27 cellular contexts compared by ENCODE assay signal in genomic region chr5:131147258-131147657, GRCh38.
"Had no signal": no experiment of that assay in that cellular context is flagged by ENCODE, and none has a peak within 500 bp of the region (broad histone marks: within the 10 kb centered on the region; RNA-seq: fewer than 3 reads in every experiment).

No MANE protein-coding gene starts in this region.

- H3K4me1 ChIP-seq: adrenal gland, body of pancreas, esophagus squamous epithelium had no signal

- H3K36me3 ChIP-seq: adrenal gland, esophagus squamous epithelium had no signal

- H3K27me3 ChIP-seq: adrenal gland, body of pancreas, esophagus squamous epithelium had no signal

- H3K27ac ChIP-seq: adrenal gland, body of pancreas, esophagus squamous epithelium, VCaP had no signal

- ATAC-seq: activated CD8-positive, alpha-beta T cell treated with anti-CD3 and anti-CD28 coated beads for 36 hours; activated T-cell treated with anti-CD3 and anti-CD28 coated beads, Interleukin-2, amount 50 U/mL, for 4 hours; activated T-helper 17 cell treated with anti-CD3 and anti-CD28 coated beads, Interleukin-2, amount 50 U/mL, for 72 hours; body of pancreas; T-helper 17 cell; WTC11 had no signal

- DNase-seq: activated CD4-positive, alpha-beta T cell treated with anti-CD3 and anti-CD28 coated beads for 48 hours; activated CD4-positive, alpha-beta T cell treated with anti-CD3 and anti-CD28 coated beads, Interleukin-2, amount 50 U/mL, for 1 hour; activated CD4-positive, alpha-beta T cell treated with anti-CD3 and anti-CD28 coated beads, Interleukin-2, amount 50 U/mL, for 48 hours; activated CD8-positive, alpha-beta memory T cell treated with anti-CD3 and anti-CD28 coated beads for 24 hours; activated CD8-positive, alpha-beta T cell treated with anti-CD3 and anti-CD28 coated beads for 36 hours; activated effector memory CD4-positive, alpha-beta T cell treated with Interleukin-2 at 50 U/mL for 16 hours; activated gamma-delta T cell treated with Interleukin-2 at 50 U/mL for 16 hours; activated naive CD4-positive, alpha-beta T cell treated with anti-CD3 and anti-CD28 coated beads, Interleukin-2, amount 50 U/mL, for 16 hours; activated naive CD4-positive, alpha-beta T cell treated with Interleukin-2 at 50 U/mL for 16 hours; activated T-cell treated with anti-CD3 and anti-CD28 coated beads, Interleukin-2, amount 50 U/mL, for 4 hours; adrenal gland; amygdala; aorta; body of pancreas; caudate nucleus; cortex of kidney; dermis blood vessel endothelial cell; effector memory CD4-positive, alpha-beta T cell; endodermal cell; esophagus squamous epithelium; head of caudate nucleus; T-helper 1 cell; T-helper 17 cell; T1000 had no signal

- H3K9me3 ChIP-seq: adrenal gland, body of pancreas, esophagus squamous epithelium had no signal

- H3K4me3 ChIP-seq: adrenal gland, body of pancreas, esophagus squamous epithelium had no signal
